Comparison of ENCODE assay signal across 15 cellular contexts in the genomic region with DNA sequence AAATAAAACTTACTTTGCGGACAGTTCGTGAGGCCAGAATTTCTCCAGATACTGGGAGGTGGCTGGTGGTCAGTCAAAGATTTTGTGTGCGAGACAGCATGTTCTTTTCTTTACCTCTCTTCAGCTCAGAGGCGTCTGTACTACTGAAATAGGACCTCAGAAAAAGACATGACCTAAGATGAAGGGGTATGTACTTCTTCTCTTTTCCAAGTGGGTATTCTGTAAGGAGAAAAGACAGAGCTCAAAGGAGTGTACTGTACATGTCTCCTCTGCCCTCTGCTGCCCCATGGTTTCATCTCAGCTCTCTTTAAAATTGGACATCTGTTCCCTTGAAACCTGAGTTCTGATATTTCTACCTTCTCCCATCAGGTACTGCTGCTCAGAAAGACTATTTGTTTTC. TPM values are rescaled to one million over a fixed set of nuclear protein-coding genes. Genes with fewer than 3 reads are reported as not detected.
DNase-seq lines count a peak whose midpoint lies in the region; ATAC-seq and TF ChIP-seq lines count a peak whose summit lies in the region.
"Had no signal": no experiment of that assay in that cellular context is flagged by ENCODE, and none has a peak within 500 bp of the region (broad histone marks: within the 10 kb centered on the region; RNA-seq: fewer than 3 reads in every experiment).

No MANE protein-coding gene starts in this region.

- no peaks in the 10 kb centered on the region for H4K20me1 ChIP-seq in GM23338 (replicated peaks; ENCODE audit: insufficient read depth)

- peaks cover 76% of the 10 kb centered on the region for H3K79me2 ChIP-seq in GM23338 (replicated peaks; ENCODE audit: insufficient read depth)

- H3K27ac ChIP-seq in GM23338 (ENCODE audit: low read depth) = peak overlapping the region; percentile 74; the same call in 1 of the 2 replicates
- H3K27ac ChIP-seq in skeletal muscle tissue (ENCODE audit: low read depth, low read length) = peak overlapping the region; percentile 59
- H3K27ac ChIP-seq: SK-N-MC had no signal

- no peak for TF ChIP-seq CTCF in GM23338 (conservative IDR thresholded peaks at IDR 0.05; ENCODE audit: low read depth in 2 of 2)

- H3K9me3 Mint-ChIP-seq in GM23338 (peaks cover 6% of the 10 kb centered on the region; the same call in 2 of the 3 replicates), immature natural killer cell (no peaks in the 10 kb centered on the region)

- H3F3A ChIP-seq in GM23338 (replicated peaks; ENCODE audit: low read depth) = no peaks in the 10 kb centered on the region

- H3K9ac ChIP-seq in adipocyte (ENCODE audit: low read length) = peak overlapping the region; percentile 88
- no peak overlapping the region for H3K9ac ChIP-seq in skeletal muscle tissue (ENCODE audit: low read depth in 1 of 3, low read length in 3 of 3)

- H3K9me3 ChIP-seq in adipocyte (ENCODE audit: control insufficient read depth, low read length) = no peaks in the 10 kb centered on the region
- no peaks in the 10 kb centered on the region for H3K9me3 ChIP-seq in skeletal muscle tissue (ENCODE audit: control insufficient read depth in 3 of 3, low read length in 3 of 3)

- H3K4me1 Mint-ChIP-seq in GM23338 (peaks cover 51% of the 10 kb centered on the region), immature natural killer cell (peaks cover 68 to 86% of the 10 kb centered on the region in 2 donors)

- H3K4me2 ChIP-seq in GM23338 = peak overlapping the region; percentile 62

- H2AFZ ChIP-seq in GM23338 = no peak overlapping the region

- no peak overlapping the region for H3K4me3 ChIP-seq in GM23338
- peak overlapping the region; percentile 71 for H3K4me3 ChIP-seq in adipocyte (ENCODE audit: low read length)
- no peak overlapping the region for H3K4me3 ChIP-seq in skeletal muscle tissue (ENCODE audit: low read length in 3 of 3)
- H3K4me3 ChIP-seq: SK-N-MC had no signal

- peaks cover 4% of the 10 kb centered on the region for H3K27me3 Mint-ChIP-seq in GM23338 (ENCODE audit: insufficient read depth, low read depth, poor library complexity)
- H3K27me3 Mint-ChIP-seq in immature natural killer cell (ENCODE audit: low read depth in 3 of 3) = peaks cover 0 to 8% (median 2%) of the 10 kb centered on the region in 3 donors
- H3K27me3 Mint-ChIP-seq: IgD-negative memory B cell had no signal

- H3K4me1 ChIP-seq in GM23338 (ENCODE audit: insufficient read depth) (peaks cover 33% of the 10 kb centered on the region), adipocyte (ENCODE audit: control insufficient read depth, insufficient read depth, low read length) (peaks cover 81% of the 10 kb centered on the region), skeletal muscle tissue (ENCODE audit: control insufficient read depth in 3 of 3, insufficient read depth in 3 of 3, low read length in 3 of 3) (peaks cover 19 to 44% (median 38%) of the 10 kb centered on the region in 3 donors)

- H3K27ac Mint-ChIP-seq in GM23338 = no peak overlapping the region
- peak overlapping the region in 5 of 6 donors; percentile 8 to 88 (median 26) for H3K27ac Mint-ChIP-seq in immature natural killer cell
- H3K27ac Mint-ChIP-seq: activated T-helper 1 cell treated with anti-CD3 and anti-CD28 coated beads, Interleukin-12 subunit alpha, Interleukin-12 subunit beta, Interleukin-2, Interleukin-4 antibody, amounts not matched to agents 30 ng/mL and 10 ng/mL and 1 ng/mL, durations not matched to agents 14 hours and 24 hours and 36 hours had no signal

- H3K4me3 Mint-ChIP-seq in GM23338 = no peak overlapping the region
- H3K4me3 Mint-ChIP-seq in immature natural killer cell = no peak overlapping the region
- H3K4me3 Mint-ChIP-seq: activated T-helper 1 cell treated with anti-CD3 and anti-CD28 coated beads, Interleukin-12 subunit alpha, Interleukin-12 subunit beta, Interleukin-2, Interleukin-4 antibody, amounts not matched to agents 30 ng/mL and 10 ng/mL and 1 ng/mL, durations not matched to agents 14 hours and 24 hours and 36 hours; IgD-negative memory B cell had no signal

- DNase-seq in GM23338 (ENCODE audit: low spot score) (no peak), adipocyte (ENCODE audit: low read depth) (no peak), immature natural killer cell (no peak), DMS153 treated with DMSO at 0.1 percent for 48 hours (lab: John Stamatoyannopoulos, UW; ENCODE audit: unreplicated experiment) (no peak), glomerular visceral epithelial cell (ENCODE audit: extremely low spot score) (no peak), NAMALWA (ENCODE audit: low spot score) (no peak)
- DNase-seq: activated CD4-positive, CD25-positive, alpha-beta regulatory T cell treated with anti-CD3 and anti-CD28 coated beads, Interleukin-2, amount 50 U/mL, for 72 hours; central memory CD4-positive, alpha-beta T cell; NCI-H187; stimulated activated CD4-positive, alpha-beta T cell treated with anti-CD3 and anti-CD28 coated beads, Interleukin-2, amount 100 ng/mL, for 48 hours had no signal

- ATAC-seq in GM23338 = no peak
- no peak for ATAC-seq in HG02870 (IDR thresholded peaks at IDR 0.05; ENCODE audit: unreplicated experiment)

- no peaks in the 10 kb centered on the region for H3K27me3 ChIP-seq in GM23338 (ENCODE audit: insufficient read depth)
- no peaks in the 10 kb centered on the region for H3K27me3 ChIP-seq in adipocyte (replicated peaks; ENCODE audit: control insufficient read depth, insufficient read depth, low read length)
- H3K27me3 ChIP-seq in skeletal muscle tissue (ENCODE audit: control insufficient read depth in 3 of 3, insufficient read depth in 3 of 3, low read length in 3 of 3) = no peaks in the 10 kb centered on the region

- H3K36me3 ChIP-seq in GM23338 (ENCODE audit: insufficient read depth) (no peaks in the 10 kb centered on the region), adipocyte (ENCODE audit: control insufficient read depth, insufficient read depth, low read length, severe bottlenecking) (peaks cover 11% of the 10 kb centered on the region), skeletal muscle tissue (ENCODE audit: control insufficient read depth in 3 of 3, insufficient read depth in 3 of 3, low read length in 3 of 3) (no peaks in the 10 kb centered on the region)

- H3K36me3 Mint-ChIP-seq in GM23338 (ENCODE audit: low read depth) (peaks cover 15% of the 10 kb centered on the region), immature natural killer cell (peaks cover 0 to 4% (median 0%) of the 10 kb centered on the region in 3 donors)

- H3K9me2 ChIP-seq in GM23338 (ENCODE audit: insufficient read depth) = no peaks in the 10 kb centered on the region

TF ChIP-seq in GM23338, 12 proteins besides CTCF, POLR2A, EP300 and RAD21:
- TF ChIP-seq EZH2phosphoT487 (IDR thresholded peaks at IDR 0.05; ENCODE audit: unreplicated experiment) (no peak), JUNB (IDR thresholded peaks at IDR 0.05; ENCODE audit: unreplicated experiment) (no peak), POLR2AphosphoS5 (IDR thresholded peaks at IDR 0.05; ENCODE audit: low read depth) (no peak), ZNF114 (CRISPR knock-in tag; IDR thresholded peaks at IDR 0.05) (no peak), EZH2 (IDR thresholded peaks at IDR 0.05; ENCODE audit: low read depth, unreplicated experiment) (no peak)

RNA-seq across cellular contexts. Expression of a gene that starts 38.1 kb away (rescaled TPM):
- 72.0 and 81.6 TPM in 2 replicates for total RNA-seq in GM23338 (2014; rRNA removed; shearing (Covaris generic))
- 57.3 and 80.0 TPM in 2 replicates for polyA plus RNA-seq in GM23338 (2016; fragmentation: Nextera tagmentation; extraction: Ambion mirVana)
- polyA plus RNA-seq in immature natural killer cell = 10 to 100 TPM; 40.4 to 59.6 (median 57.5) TPM
- total RNA-seq in skeletal muscle tissue = 325 TPM
